ENCODE assay signal across 1 cellular context in the genomic region with DNA sequence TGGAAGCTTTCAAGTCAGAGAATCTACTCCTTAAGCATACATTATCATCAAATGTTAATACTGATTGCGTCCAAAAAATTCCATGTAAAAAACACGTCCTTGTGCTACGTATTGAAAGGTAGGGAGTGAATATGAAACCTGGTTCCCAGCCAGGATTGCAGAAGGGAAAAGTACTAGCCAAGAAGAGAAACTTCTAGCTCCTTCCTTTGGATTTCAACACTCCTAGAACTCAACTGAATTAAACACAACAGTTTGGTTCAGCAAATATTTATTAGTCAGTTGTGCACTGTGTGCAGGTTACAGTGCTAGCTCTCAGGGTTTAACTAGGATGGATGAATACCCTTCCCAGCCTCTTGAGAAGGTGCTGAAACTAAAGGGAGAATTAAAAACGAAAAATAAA.
TF ChIP-seq lines count a peak whose summit lies in the region.

No MANE protein-coding gene starts in this region.

TF ChIP-seq in HepG2, 621 proteins besides CTCF, POLR2A, EP300 and RAD21:
- TF ChIP-seq ZNF589 (CRISPR knock-in tag; conservative IDR thresholded peaks at IDR 0.05) (no peak), ZNF710 (CRISPR knock-in tag; IDR thresholded peaks at IDR 0.05; ENCODE audit: borderline replicate concordance) (no peak), JARID2 (CRISPR knock-in tag; IDR thresholded peaks at IDR 0.05; ENCODE audit: insufficient replicate concordance) (no peak), EED (CRISPR knock-in tag; IDR thresholded peaks at IDR 0.05) (no peak), ZC3H4 (CRISPR knock-in tag; IDR thresholded peaks at IDR 0.05; ENCODE audit: borderline replicate concordance) (no peak), ZNF672 (CRISPR knock-in tag; IDR thresholded peaks at IDR 0.05) (no peak), ZNF775 (CRISPR knock-in tag; IDR thresholded peaks at IDR 0.05; ENCODE audit: borderline replicate concordance) (no peak), ARID3A (IDR thresholded peaks at IDR 0.05; ENCODE audit: low read depth, low read length) (no peak), ESRRA (CRISPR knock-in tag; IDR thresholded peaks at IDR 0.05; ENCODE audit: low read depth) (no peak), ZNF766 (CRISPR knock-in tag; IDR thresholded peaks at IDR 0.05; ENCODE audit: borderline replicate concordance) (no peak), HHEX (CRISPR knock-in tag; IDR thresholded peaks at IDR 0.05) (no peak), ZMAT3 (CRISPR knock-in tag; conservative IDR thresholded peaks at IDR 0.05) (no peak)
- TF ChIP-seq, protein P1, sequence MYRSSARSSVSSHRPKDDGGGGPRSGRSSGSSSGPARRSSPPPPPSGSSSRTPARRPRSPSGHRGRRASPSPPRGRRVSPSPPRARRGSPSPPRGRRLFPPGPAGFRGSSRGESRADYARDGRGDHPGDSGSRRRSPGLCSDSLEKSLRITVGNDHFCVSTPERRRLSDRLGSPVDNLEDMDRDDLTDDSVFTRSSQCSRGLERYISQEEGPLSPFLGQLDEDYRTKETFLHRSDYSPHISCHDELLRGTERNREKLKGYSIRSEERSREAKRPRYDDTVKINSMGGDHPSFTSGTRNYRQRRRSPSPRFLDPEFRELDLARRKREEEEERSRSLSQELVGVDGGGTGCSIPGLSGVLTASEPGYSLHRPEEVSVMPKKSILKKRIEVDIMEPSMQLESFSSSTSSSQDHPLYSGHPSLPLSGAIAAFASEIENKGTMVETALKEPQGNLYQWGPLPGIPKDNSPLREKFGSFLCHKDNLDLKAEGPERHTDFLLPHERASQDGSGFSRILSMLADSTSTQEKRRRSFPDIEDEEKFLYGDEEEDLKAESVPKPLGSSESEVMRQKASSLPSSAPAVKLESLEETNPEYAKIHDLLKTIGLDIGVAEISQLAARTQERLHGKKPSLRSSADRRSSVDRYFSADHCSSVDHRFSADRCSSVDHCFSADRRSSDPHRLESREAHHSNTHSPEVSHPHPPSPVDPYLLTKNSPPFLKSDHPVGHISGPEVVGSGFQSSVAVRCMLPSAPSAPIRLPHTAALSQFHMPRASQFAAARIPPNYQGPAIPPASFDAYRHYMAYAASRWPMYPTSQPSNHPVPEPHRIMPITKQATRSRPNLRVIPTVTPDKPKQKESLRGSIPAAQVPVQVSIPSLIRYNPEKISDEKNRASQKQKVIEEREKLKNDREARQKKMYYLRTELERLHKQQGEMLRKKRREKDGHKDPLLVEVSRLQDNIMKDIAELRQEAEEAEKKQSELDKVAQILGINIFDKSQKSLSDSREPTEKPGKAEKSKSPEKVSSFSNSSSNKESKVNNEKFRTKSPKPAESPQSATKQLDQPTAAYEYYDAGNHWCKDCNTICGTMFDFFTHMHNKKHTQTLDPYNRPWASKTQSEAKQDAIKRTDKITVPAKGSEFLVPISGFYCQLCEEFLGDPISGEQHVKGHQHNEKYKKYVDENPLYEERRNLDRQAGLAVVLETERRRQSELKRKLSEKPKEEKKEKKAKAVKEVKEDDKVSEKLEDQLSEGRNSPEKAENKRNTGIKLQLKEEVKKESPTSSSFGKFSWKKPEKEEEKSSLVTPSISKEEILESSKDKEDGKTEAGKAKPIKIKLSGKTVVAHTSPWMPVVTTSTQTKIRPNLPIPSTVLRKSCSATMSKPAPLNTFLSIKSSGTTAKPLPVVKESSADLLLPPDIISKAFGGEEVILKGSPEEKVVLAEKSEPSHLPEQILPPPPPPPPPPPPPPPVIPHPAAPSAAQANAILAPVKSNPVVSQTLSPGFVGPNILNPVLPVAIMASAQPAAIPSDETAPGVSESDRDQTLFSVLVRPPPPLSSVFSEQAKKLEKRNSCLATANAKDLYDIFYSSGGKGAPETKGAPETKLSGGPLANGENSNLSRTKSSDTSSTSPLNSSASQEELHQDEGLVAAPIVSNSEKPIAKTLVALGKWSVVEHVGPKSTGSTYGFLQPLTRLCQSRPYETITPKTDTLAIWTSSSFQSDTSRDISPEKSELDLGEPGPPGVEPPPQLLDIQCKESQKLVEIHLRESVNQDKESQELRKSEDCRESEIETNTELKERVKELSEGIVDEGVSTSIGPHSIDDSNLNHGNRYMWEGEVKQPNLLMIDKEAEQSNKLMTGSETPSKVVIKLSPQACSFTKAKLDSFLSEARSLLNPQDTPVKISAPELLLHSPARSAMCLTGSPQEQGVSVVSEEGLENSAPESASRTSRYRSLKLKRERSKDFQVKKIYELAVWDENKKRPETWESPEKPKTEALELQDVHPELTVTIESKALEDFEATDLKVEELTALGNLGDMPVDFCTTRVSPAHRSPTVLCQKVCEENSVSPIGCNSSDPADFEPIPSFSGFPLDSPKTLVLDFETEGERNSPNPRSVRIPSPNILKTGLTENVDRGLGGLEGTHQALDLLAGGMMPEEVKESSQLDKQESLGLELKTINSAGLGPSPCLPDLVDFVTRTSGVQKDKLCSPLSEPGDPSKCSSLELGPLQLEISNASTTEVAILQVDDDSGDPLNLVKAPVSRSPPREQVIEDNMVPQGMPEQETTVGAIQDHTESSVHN (CRISPR knock-in tag; IDR thresholded peaks at IDR 0.05), result no peak
- TF ChIP-seq, protein P2, sequence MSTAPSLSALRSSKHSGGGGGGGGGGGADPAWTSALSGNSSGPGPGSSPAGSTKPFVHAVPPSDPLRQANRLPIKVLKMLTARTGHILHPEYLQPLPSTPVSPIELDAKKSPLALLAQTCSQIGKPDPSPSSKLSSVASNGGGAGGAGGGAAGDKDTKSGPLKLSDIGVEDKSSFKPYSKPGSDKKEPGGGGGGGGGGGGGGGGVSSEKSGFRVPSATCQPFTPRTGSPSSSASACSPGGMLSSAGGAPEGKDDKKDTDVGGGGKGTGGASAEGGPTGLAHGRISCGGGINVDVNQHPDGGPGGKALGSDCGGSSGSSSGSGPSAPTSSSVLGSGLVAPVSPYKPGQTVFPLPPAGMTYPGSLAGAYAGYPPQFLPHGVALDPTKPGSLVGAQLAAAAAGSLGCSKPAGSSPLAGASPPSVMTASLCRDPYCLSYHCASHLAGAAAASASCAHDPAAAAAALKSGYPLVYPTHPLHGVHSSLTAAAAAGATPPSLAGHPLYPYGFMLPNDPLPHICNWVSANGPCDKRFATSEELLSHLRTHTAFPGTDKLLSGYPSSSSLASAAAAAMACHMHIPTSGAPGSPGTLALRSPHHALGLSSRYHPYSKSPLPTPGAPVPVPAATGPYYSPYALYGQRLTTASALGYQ (CRISPR knock-in tag; IDR thresholded peaks at IDR 0.05), result no peak
- TF ChIP-seq, protein P3, sequence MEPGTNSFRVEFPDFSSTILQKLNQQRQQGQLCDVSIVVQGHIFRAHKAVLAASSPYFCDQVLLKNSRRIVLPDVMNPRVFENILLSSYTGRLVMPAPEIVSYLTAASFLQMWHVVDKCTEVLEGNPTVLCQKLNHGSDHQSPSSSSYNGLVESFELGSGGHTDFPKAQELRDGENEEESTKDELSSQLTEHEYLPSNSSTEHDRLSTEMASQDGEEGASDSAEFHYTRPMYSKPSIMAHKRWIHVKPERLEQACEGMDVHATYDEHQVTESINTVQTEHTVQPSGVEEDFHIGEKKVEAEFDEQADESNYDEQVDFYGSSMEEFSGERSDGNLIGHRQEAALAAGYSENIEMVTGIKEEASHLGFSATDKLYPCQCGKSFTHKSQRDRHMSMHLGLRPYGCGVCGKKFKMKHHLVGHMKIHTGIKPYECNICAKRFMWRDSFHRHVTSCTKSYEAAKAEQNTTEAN (CRISPR knock-in tag; conservative IDR thresholded peaks at IDR 0.05), result no peak
